ENCODE assay signal across 24 cellular contexts in the genomic region with DNA sequence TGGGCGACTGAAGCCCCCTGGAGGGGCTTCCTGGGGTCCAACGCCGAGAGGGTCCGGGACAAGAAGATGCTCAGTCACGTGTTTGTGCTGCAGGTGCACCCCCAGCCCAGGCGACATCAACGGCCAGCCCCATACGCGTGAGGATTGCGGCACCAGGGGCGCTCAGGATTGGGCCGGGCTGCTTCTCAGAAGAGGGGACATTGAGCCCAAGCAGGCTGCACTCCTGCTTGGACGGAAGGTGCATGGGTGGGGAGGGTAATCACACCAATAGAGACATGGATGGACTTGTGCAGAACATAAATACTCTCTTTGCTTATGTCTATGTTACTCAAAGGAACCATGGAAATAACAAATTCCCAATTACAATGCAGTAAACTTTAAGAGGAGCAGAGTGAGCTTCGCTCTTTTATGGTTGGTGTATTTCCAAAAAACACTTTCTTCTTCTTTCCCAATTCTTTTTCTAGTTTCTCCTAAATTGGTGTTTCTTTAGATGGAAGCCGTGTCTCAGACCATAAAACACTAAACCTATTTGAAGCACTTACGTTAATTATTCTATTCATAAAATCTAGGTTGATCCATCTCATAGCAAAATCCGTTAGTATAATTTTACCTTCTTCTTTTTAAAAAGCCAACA.
DNase-seq lines count a peak whose midpoint lies in the region; ATAC-seq and TF ChIP-seq lines count a peak whose summit lies in the region.
"Had no signal": no experiment of that assay in that cellular context is flagged by ENCODE, and none has a peak within 500 bp of the region (broad histone marks: within the 10 kb centered on the region; RNA-seq: fewer than 3 reads in every experiment).

No MANE protein-coding gene starts in this region.

- no peaks in the 10 kb centered on the region for H3K9me2 ChIP-seq in hepatocyte (replicated peaks; ENCODE audit: insufficient read depth)

- H3K79me2 ChIP-seq in osteoblast (ENCODE audit: insufficient read depth, low read length) (no peaks in the 10 kb centered on the region), hepatocyte (no peaks in the 10 kb centered on the region)

- H3K4me3 ChIP-seq in coronary artery (no peak overlapping the region), osteoblast (ENCODE audit: insufficient read depth, low read length) (no peak overlapping the region), hepatocyte (no peak overlapping the region)
- H3K4me3 ChIP-seq: A549, SK-N-MC had no signal

- DNase-seq in AG20443 (ENCODE audit: low spot score) (peak; percentile 12), G401 (ENCODE audit: low spot score) (peak; percentile 69), coronary artery (ENCODE audit: low spot score) (peak; percentile 72), osteoblast (ENCODE audit: insufficient read length, low spot score, missing footprints) (peak; percentile 75), hepatocyte (ENCODE audit: low spot score) (no peak)
- DNase-seq: C1 segment of cervical spinal cord; CD4-positive, alpha-beta memory T cell; COR-L47; DMS53; GDM1; Karpas-422; NCI-H1092; NCI-H1417 treated with DMSO at 0.1 percent for 48 hours; NCI-H1694 treated with DMSO at 0.1 percent for 48 hours; NCI-H2081; NCI-H2227 treated with DMSO at 0.1 percent for 48 hours; NCI-H510A; NCI-H69; SHP77 had no signal

- TF ChIP-seq CTCF in coronary artery (IDR thresholded peaks at IDR 0.05): no peak
- TF ChIP-seq CTCF in osteoblast (IDR thresholded peaks at IDR 0.05; ENCODE audit: extremely low read depth, low read depth, low read length): no peak
- no peak for TF ChIP-seq CTCF in hepatocyte (IDR thresholded peaks at IDR 0.05; ENCODE audit: poor library complexity)

- in situ Hi-C loops in G401 (cut with HindIII; ENCODE audit: low sequenced_read_pairs): no loop called here

- 72% methylated on average over 17 of the region's 17 CpGs for WGBS in hepatocyte (ENCODE audit: low lambda C conversion rate, missing lambda C conversion rate)

- H3K4me1 ChIP-seq in osteoblast (ENCODE audit: insufficient read depth, low read length): no peaks in the 10 kb centered on the region
- no peaks in the 10 kb centered on the region for H3K4me1 ChIP-seq in hepatocyte (ENCODE audit: insufficient read depth)
- H3K4me1 ChIP-seq: A549 had no signal

- H4K20me1 ChIP-seq in osteoblast (ENCODE audit: insufficient read depth, low read length) (no peaks in the 10 kb centered on the region), hepatocyte (ENCODE audit: insufficient read depth, poor library complexity, severe bottlenecking) (no peaks in the 10 kb centered on the region)

- H3K27ac ChIP-seq in coronary artery (no peak overlapping the region), osteoblast (ENCODE audit: low read depth, low read length) (no peak overlapping the region), hepatocyte (no peak overlapping the region)
- H3K27ac ChIP-seq: A549, RWPE1, SK-N-MC had no signal

- ATAC-seq in GM19463 (IDR thresholded peaks at IDR 0.05; ENCODE audit: unreplicated experiment): no peak
- no peak for ATAC-seq in HG03108 (IDR thresholded peaks at IDR 0.05; ENCODE audit: unreplicated experiment)

- H3K36me3 ChIP-seq in osteoblast (ENCODE audit: insufficient read depth, low read length) (no peaks in the 10 kb centered on the region), hepatocyte (replicated peaks; ENCODE audit: insufficient read depth, low read depth) (no peaks in the 10 kb centered on the region)

- H3K27me3 ChIP-seq in osteoblast (ENCODE audit: insufficient read depth, low read length): no peaks in the 10 kb centered on the region
- no peaks in the 10 kb centered on the region for H3K27me3 ChIP-seq in hepatocyte

- H3K9me3 ChIP-seq in osteoblast (ENCODE audit: low read depth, low read length) (peaks cover 21% of the 10 kb centered on the region), hepatocyte (ENCODE audit: low read depth) (peaks cover 34% of the 10 kb centered on the region)

- no peak overlapping the region for H3K4me2 ChIP-seq in osteoblast (ENCODE audit: insufficient read depth, low read length)
- no peak overlapping the region for H3K4me2 ChIP-seq in hepatocyte
- H3K4me2 ChIP-seq: A549 had no signal

- H2AFZ ChIP-seq in osteoblast (ENCODE audit: low read length) (no peak overlapping the region), hepatocyte (no peak overlapping the region)
